11 cellular contexts compared by ENCODE assay signal in genomic region chr1:9279172-9279840, GRCh38. TPM values are rescaled to one million over a fixed set of nuclear protein-coding genes. Genes with fewer than 3 reads are reported as not detected.
DNase-seq lines count a peak whose midpoint lies in the region; ATAC-seq, FAIRE-seq and TF ChIP-seq lines count a peak whose summit lies in the region.
"Had no signal": no experiment of that assay in that cellular context is flagged by ENCODE, and none has a peak within 500 bp of the region (broad histone marks: within the 10 kb centered on the region; RNA-seq: fewer than 3 reads in every experiment).

No MANE protein-coding gene starts in this region.

- TF ChIP-seq CTCF in K562 (IDR thresholded peaks at IDR 0.05 in 2 of 3, conservative IDR thresholded peaks at IDR 0.05 in 1 of 3; ENCODE audit: insufficient read depth in 2 of 3, low read depth in 1 of 3, low read length in 3 of 3) (no peak), osteocyte (IDR thresholded peaks at IDR 0.05) (no peak)

- no peaks in the 10 kb centered on the region for H3K36me3 ChIP-seq in KOPT-K1 (ENCODE audit: insufficient read depth, low read length)
- no peaks in the 10 kb centered on the region for H3K36me3 ChIP-seq in K562 (ENCODE audit: control insufficient read depth, insufficient read depth, low read length)

- ATAC-seq in K562: no peak
- no peak for ATAC-seq in HG03175 (IDR thresholded peaks at IDR 0.05; ENCODE audit: unreplicated experiment)
- ATAC-seq in HG02981 (IDR thresholded peaks at IDR 0.05; ENCODE audit: unreplicated experiment): no peak
- ATAC-seq in GM21390 (IDR thresholded peaks at IDR 0.05; ENCODE audit: unreplicated experiment): no peak
- ATAC-seq: body of pancreas had no signal

- peak overlapping the region; percentile 10 for H3K27ac Mint-ChIP-seq in osteocyte (ENCODE audit: unreplicated experiment)

- no peak overlapping the region for H3K9ac ChIP-seq in K562 (ENCODE audit: insufficient read depth in 1 of 2, low read depth in 2 of 2, low read length in 2 of 2)

- no peak overlapping the region for H3K4me3 Mint-ChIP-seq in osteocyte (ENCODE audit: unreplicated experiment)

- H3K79me2 ChIP-seq in K562 (ENCODE audit: control insufficient read depth, insufficient read depth, low read length): no peaks in the 10 kb centered on the region

- peaks cover 19 to 61% of the 10 kb centered on the region in 2 experiments for H3K27me3 ChIP-seq in K562 (ENCODE audit: control insufficient read depth in 2 of 2, insufficient read depth in 2 of 2, low read length in 2 of 2)
- H3K27me3 ChIP-seq: body of pancreas had no signal

- H3K9me1 ChIP-seq in K562 (ENCODE audit: control insufficient read depth, insufficient read depth, low read length): no peaks in the 10 kb centered on the region

- peaks cover 1% of the 10 kb centered on the region for H3K9me3 Mint-ChIP-seq in osteocyte (ENCODE audit: unreplicated experiment)

- H3K4me1 Mint-ChIP-seq in osteocyte (ENCODE audit: unreplicated experiment): peaks cover 58% of the 10 kb centered on the region

- H3K27me3 Mint-ChIP-seq in osteocyte (ENCODE audit: unreplicated experiment): no peaks in the 10 kb centered on the region

- 24% methylated on average over 21 of the region's 23 CpGs for WGBS in K562 (ENCODE audit: insufficient coverage, low coverage, missing lambda C conversion rate)

- in situ Hi-C loops in K562 (cut with MboI): no loop called here

- no peaks in the 10 kb centered on the region for H3K36me3 Mint-ChIP-seq in osteocyte (ENCODE audit: unreplicated experiment)

- intact Hi-C loops in K562 (cut with micrococcal nuclease): no loop called here

- POLR2A ChIA-PET in K562 (lab: Yijun Ruan, JAX): interaction anchor here (0.7 to 2.4 kb wide), 3 partner anchors 9 to 212 kb away, joined by 3 to 7 read pairs (median 3); no protein-coding TSS in a partner anchor

- no peak overlapping the region for H3K4me3 ChIP-seq in K562
- H3K4me3 ChIP-seq: body of pancreas, SK-N-MC had no signal

- CTCF ChIA-PET in K562 (lab: Yijun Ruan, JAX; ENCODE audit: low intra/inter-chr PET ratio): no interaction called here

- no peak for TF ChIP-seq EP300 in K562 (IDR thresholded peaks at IDR 0.05; ENCODE audit: low read length)

- no peak for TF ChIP-seq RAD21 in K562 (CRISPR knock-in tag; conservative IDR thresholded peaks at IDR 0.05 in 1 of 2, IDR thresholded peaks at IDR 0.05 in 1 of 2)

- no TSS peak for BruUV-seq in K562 (replicated peaks; lab: Mats Ljungman, UMichigan)

- no peak for FAIRE-seq in K562 (lab: Jason Lieb, UNC)

- peaks cover 12% of the 10 kb centered on the region; the same call in 1 of the 2 replicates for H4K20me1 ChIP-seq in K562 (replicated peaks; ENCODE audit: control insufficient read depth, insufficient read depth, low read length)

- no peak overlapping the region for H3K4me2 ChIP-seq in K562 (ENCODE audit: insufficient read depth, low read length)

- H3K4me1 ChIP-seq in K562 (replicated peaks in 1 of 2; ENCODE audit: control insufficient read depth in 2 of 2, insufficient read depth in 2 of 2, low read length in 2 of 2): peaks cover 4 to 19% of the 10 kb centered on the region in 2 experiments; a peak in 3 of 5 replicates

- H3K9me3 ChIP-seq in KOPT-K1 (ENCODE audit: insufficient read depth, low read length, poor library complexity, severe bottlenecking): peaks cover 9% of the 10 kb centered on the region
- H3K9me3 ChIP-seq in K562 (replicated peaks; ENCODE audit: control insufficient read depth, insufficient read depth, low read depth, low read length): no peaks in the 10 kb centered on the region
- H3K9me3 ChIP-seq: body of pancreas had no signal

- peak; percentile 92 for DNase-seq in CD1c-positive myeloid dendritic cell (ENCODE audit: extremely low spot score)
- DNase-seq in K562 (ENCODE audit: extremely low read depth in 1 of 4, low spot score in 3 of 4): no peak
- DNase-seq in osteocyte (ENCODE audit: extremely low spot score, unreplicated experiment): no peak
- no peak for DNase-seq in NCI-H1105 treated with DMSO at 0.1 percent for 48 hours (lab: John Stamatoyannopoulos, UW)
- DNase-seq: body of pancreas, MV-4-11 had no signal

- TF ChIP-seq POLR2A in K562 (conservative IDR thresholded peaks at IDR 0.05): no peak

- H3K27ac ChIP-seq in KOPT-K1 (ENCODE audit: low read depth, low read length, poor library complexity, severe bottlenecking): peak overlapping the region; percentile 87
- no peak overlapping the region for H3K27ac ChIP-seq in K562 (ENCODE audit: extremely low read depth, low read depth, low read length)
- H3K27ac ChIP-seq: body of pancreas, SK-N-MC had no signal

- H2AFZ ChIP-seq in K562 (ENCODE audit: low read depth, low read length): no peak overlapping the region

TF ChIP-seq in K562, 482 proteins besides CTCF, POLR2A, EP300 and RAD21:
- TF ChIP-seq HNRNPLL (IDR thresholded peaks at IDR 0.05; ENCODE audit: low read depth, low read length, poor library complexity, severe bottlenecking): no peak
- TF ChIP-seq EGR1 (conservative IDR thresholded peaks at IDR 0.05): peak; percentile 33; the same call in 1 of the 2 replicates

RNA-seq across cellular contexts. Expression of gene SPSB1, which starts 13.4 kb away (rescaled TPM):
- not detected in 2 replicates for total RNA-seq in K562 (2011; cell fraction: chromatin; rRNA removed; ENCODE audit: low replicate concordance)
- total RNA-seq in K562 (2011; cell fraction: nucleolus; rRNA removed): 0.33 TPM in 1 of 2 replicates, not detected in the other
- not detected in 2 replicates for total RNA-seq in K562 (2011; cell fraction: nucleoplasm; rRNA removed)
- total RNA-seq in K562 (2014; rRNA removed) (0.08 TPM in 1 of 2 replicates, not detected in the other), K562 (2014; rRNA removed; fragmentation: Illumina TruSeq; extraction: Trizol) (not detected in 2 replicates), K562 (2015; rRNA removed; fragmentation: Illumina TruSeq; extraction: Trizol) (0.08 TPM in 1 of 2 replicates, not detected in the other), K562 (2021) (0.22 and 0.35 TPM in 2 replicates), osteocyte (52.8 and 63.2 TPM in 2 replicates)
- polyA plus RNA-seq in K562 (2011; rRNA removed) (0.09 and 0.14 TPM in 2 replicates), K562 (2014; fragmentation: Illumina TruSeq; extraction: Trizol) (0.22 TPM in 1 of 2 replicates, not detected in the other), K562 (2014; fragmentation: Nextera tagmentation; extraction: Ambion mirVana) (under 1 TPM in 1 of 2 experiments, not detected in 1; 0.06 TPM), K562 (2014; rRNA removed) (0.65 TPM in 1 of 2 replicates, not detected in the other)
- 0.04 and 0.15 TPM in 2 replicates for polyA plus RNA-seq in K562 (2011; cell fraction: cytosol; rRNA removed)
- polyA plus RNA-seq in K562 (2011; cell fraction: nucleus; rRNA removed): 0.17 TPM in 1 of 2 replicates, not detected in the other
- 0.09 and 0.10 TPM in 2 replicates for polyA plus RNA-seq in K562 (2012)
- 0.12 TPM in 1 of 2 replicates, not detected in the other for polyA minus RNA-seq in K562 (2011; rRNA and poly(A)+ RNA removed)
- polyA minus RNA-seq in K562 (2011; cell fraction: cytosol; rRNA and poly(A)+ RNA removed): 0.55 TPM in 1 of 2 replicates, not detected in the other
- 0.11 TPM in 1 of 2 replicates, not detected in the other for polyA minus RNA-seq in K562 (2011; cell fraction: nucleus; rRNA and poly(A)+ RNA removed)

RNA-seq across cellular contexts. Expression of gene H6PD, which starts 44.7 kb away (rescaled TPM):
- 1.6 and 4.4 TPM in 2 replicates for total RNA-seq in K562 (2011; cell fraction: chromatin; rRNA removed; ENCODE audit: low replicate concordance)
- 3.2 and 3.8 TPM in 2 replicates for total RNA-seq in K562 (2011; cell fraction: nucleolus; rRNA removed)
- total RNA-seq in K562 (2011; cell fraction: nucleoplasm; rRNA removed): 3.3 and 3.5 TPM in 2 replicates
- total RNA-seq in K562 (2014; rRNA removed) (1.0 and 1.5 TPM in 2 replicates), K562 (2014; rRNA removed; fragmentation: Illumina TruSeq; extraction: Trizol) (0.84 and 1.2 TPM in 2 replicates), K562 (2015; rRNA removed; fragmentation: Illumina TruSeq; extraction: Trizol) (1.5 and 1.7 TPM in 2 replicates), K562 (2021) (1.8 and 2.5 TPM in 2 replicates), osteocyte (48.4 and 52.4 TPM in 2 replicates)
- polyA plus RNA-seq in K562 (2011; rRNA removed) (0.82 and 1.9 TPM in 2 replicates), K562 (2014; fragmentation: Illumina TruSeq; extraction: Trizol) (0.95 and 1.1 TPM in 2 replicates), K562 (2014; fragmentation: Nextera tagmentation; extraction: Ambion mirVana) (under 1 TPM; 0.04 to 0.08 TPM), K562 (2014; rRNA removed) (1.1 and 1.2 TPM in 2 replicates)
- polyA plus RNA-seq in K562 (2011; cell fraction: cytosol; rRNA removed): 1.4 and 1.8 TPM in 2 replicates
- polyA plus RNA-seq in K562 (2011; cell fraction: nucleus; rRNA removed): 1.7 and 1.8 TPM in 2 replicates
- polyA plus RNA-seq in K562 (2012): 1.5 and 6.3 TPM in 2 replicates
- polyA minus RNA-seq in K562 (2011; rRNA and poly(A)+ RNA removed): 0.95 and 1.0 TPM in 2 replicates
- 1.7 and 2.8 TPM in 2 replicates for polyA minus RNA-seq in K562 (2011; cell fraction: cytosol; rRNA and poly(A)+ RNA removed)
- polyA minus RNA-seq in K562 (2011; cell fraction: nucleus; rRNA and poly(A)+ RNA removed): 0.81 and 1.00 TPM in 2 replicates

Comparison
In these comparisons a context has a peak if more than half of its experiments do, and no peak if none do; other contexts are left out.
1. RNA of gene SPSB1, which starts 13.4 kb away (total RNA-seq): 52.8 to 63.2 TPM in osteocyte; 0.08 to 0.35 TPM in K562; every median in the first group is over 10 times any median in the second.